15 cellular contexts compared by ENCODE assay signal in the genomic region with DNA sequence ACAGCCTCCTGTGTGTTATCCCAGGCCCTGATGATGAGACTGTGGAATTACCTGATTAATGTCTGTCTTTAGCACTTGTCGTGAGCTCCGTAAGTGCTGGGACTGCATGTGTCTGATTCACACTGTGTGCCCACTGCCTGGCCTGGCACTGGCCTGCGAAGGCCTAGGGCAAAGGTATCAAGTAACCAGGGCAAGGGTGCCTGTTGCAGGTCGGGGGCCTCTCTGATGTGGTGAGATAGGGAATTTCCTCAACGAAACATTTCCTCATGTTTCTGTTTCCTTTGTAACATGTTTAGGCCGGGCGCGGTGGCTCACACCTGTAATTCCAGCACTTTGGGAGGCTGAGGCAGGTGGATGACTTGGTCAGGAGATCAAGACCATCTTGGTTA. TPM values are rescaled to one million over a fixed set of nuclear protein-coding genes. Genes with fewer than 3 reads are reported as not detected.
A peak's percentile ranks its signal among the peaks of the same experiment; 100 is the strongest.
DNase-seq lines count a peak whose midpoint lies in the region; ATAC-seq lines count a peak whose summit lies in the region.
"Had no signal": no experiment of that assay in that cellular context is flagged by ENCODE, and none has a peak within 500 bp of the region (broad histone marks: within the 10 kb centered on the region; RNA-seq: fewer than 3 reads in every experiment).

No MANE protein-coding gene starts in this region.

- no peaks in the 10 kb centered on the region for H3K27me3 Mint-ChIP-seq in activated naive CD8-positive, alpha-beta T cell treated with anti-CD3 and anti-CD28 coated beads for 36 hours
- no peaks in the 10 kb centered on the region for H3K27me3 Mint-ChIP-seq in activated naive CD8-positive, alpha-beta T cell treated with anti-CD3 and anti-CD28 coated beads, Interleukin-2, amount 50 U/mL, for 24 hours
- no peaks in the 10 kb centered on the region for H3K27me3 Mint-ChIP-seq in activated T-helper 17 cell treated with anti-CD3 and anti-CD28 coated beads, Interleukin-2, amount 50 U/mL, for 72 hours
- H3K27me3 Mint-ChIP-seq: CD4-positive, alpha-beta T cell had no signal

- no peak overlapping the region for H3K27ac Mint-ChIP-seq in activated naive CD8-positive, alpha-beta T cell treated with anti-CD3 and anti-CD28 coated beads for 36 hours
- H3K27ac Mint-ChIP-seq in activated naive CD8-positive, alpha-beta T cell treated with anti-CD3 and anti-CD28 coated beads, Interleukin-2, amount 50 U/mL, for 24 hours, result no peak overlapping the region
- peak overlapping the region; percentile 48 for H3K27ac Mint-ChIP-seq in activated T-helper 17 cell treated with anti-CD3 and anti-CD28 coated beads, Interleukin-2, amount 50 U/mL, for 72 hours
- H3K27ac Mint-ChIP-seq: CD4-positive, alpha-beta T cell; GM23338 had no signal

- H3K4me1 Mint-ChIP-seq in activated naive CD8-positive, alpha-beta T cell treated with anti-CD3 and anti-CD28 coated beads for 36 hours, result peaks cover 9% of the 10 kb centered on the region
- H3K4me1 Mint-ChIP-seq in activated naive CD8-positive, alpha-beta T cell treated with anti-CD3 and anti-CD28 coated beads, Interleukin-2, amount 50 U/mL, for 24 hours, result peaks cover 9% of the 10 kb centered on the region
- peaks cover 5% of the 10 kb centered on the region for H3K4me1 Mint-ChIP-seq in activated T-helper 17 cell treated with anti-CD3 and anti-CD28 coated beads, Interleukin-2, amount 50 U/mL, for 72 hours
- H3K4me1 Mint-ChIP-seq: GM23338 had no signal

- no peak for ATAC-seq in activated naive CD8-positive, alpha-beta T cell treated with anti-CD3 and anti-CD28 coated beads, Interleukin-2, amount 50 U/mL, for 24 hours
- no peak for ATAC-seq in activated T-helper 17 cell treated with anti-CD3 and anti-CD28 coated beads, Interleukin-2, amount 50 U/mL, for 72 hours (replicated peaks)
- no peak for ATAC-seq in HG02852 (IDR thresholded peaks at IDR 0.05; ENCODE audit: unreplicated experiment)
- ATAC-seq: GM12878, GM23338, HepG2 had no signal

- no peaks in the 10 kb centered on the region for H3K9me3 Mint-ChIP-seq in activated naive CD8-positive, alpha-beta T cell treated with anti-CD3 and anti-CD28 coated beads for 36 hours
- no peaks in the 10 kb centered on the region for H3K9me3 Mint-ChIP-seq in activated naive CD8-positive, alpha-beta T cell treated with anti-CD3 and anti-CD28 coated beads, Interleukin-2, amount 50 U/mL, for 24 hours
- H3K9me3 Mint-ChIP-seq in activated T-helper 17 cell treated with anti-CD3 and anti-CD28 coated beads, Interleukin-2, amount 50 U/mL, for 72 hours, result no peaks in the 10 kb centered on the region
- H3K9me3 Mint-ChIP-seq: CD4-positive, alpha-beta T cell; GM23338; H9 had no signal

- peak overlapping the region; percentile 14 for H3K4me3 Mint-ChIP-seq in activated naive CD8-positive, alpha-beta T cell treated with anti-CD3 and anti-CD28 coated beads for 36 hours
- H3K4me3 Mint-ChIP-seq in activated naive CD8-positive, alpha-beta T cell treated with anti-CD3 and anti-CD28 coated beads, Interleukin-2, amount 50 U/mL, for 24 hours, result no peak overlapping the region
- peak overlapping the region; percentile 14 for H3K4me3 Mint-ChIP-seq in activated T-helper 17 cell treated with anti-CD3 and anti-CD28 coated beads, Interleukin-2, amount 50 U/mL, for 72 hours
- H3K4me3 Mint-ChIP-seq: CD4-positive, alpha-beta T cell; GM23338; H9 had no signal

- no peaks in the 10 kb centered on the region for H3K36me3 Mint-ChIP-seq in activated naive CD8-positive, alpha-beta T cell treated with anti-CD3 and anti-CD28 coated beads for 36 hours
- peaks cover 1% of the 10 kb centered on the region for H3K36me3 Mint-ChIP-seq in activated naive CD8-positive, alpha-beta T cell treated with anti-CD3 and anti-CD28 coated beads, Interleukin-2, amount 50 U/mL, for 24 hours (ENCODE audit: low read depth)
- H3K36me3 Mint-ChIP-seq in activated T-helper 17 cell treated with anti-CD3 and anti-CD28 coated beads, Interleukin-2, amount 50 U/mL, for 72 hours (ENCODE audit: low read depth), result no peaks in the 10 kb centered on the region

- no peak for DNase-seq in activated naive CD8-positive, alpha-beta T cell treated with anti-CD3 and anti-CD28 coated beads for 36 hours
- no peak for DNase-seq in activated naive CD8-positive, alpha-beta T cell treated with anti-CD3 and anti-CD28 coated beads, Interleukin-2, amount 50 U/mL, for 24 hours
- DNase-seq in posterior vena cava (ENCODE audit: low spot score), result peak; percentile 65
- DNase-seq in activated CD8-positive, alpha-beta memory T cell treated with anti-CD3 and anti-CD28 coated beads, Interleukin-2, amount 50 U/mL, for 48 hours, result no peak
- DNase-seq in NCI-H82 treated with DMSO at 0.1 percent for 48 hours (lab: John Stamatoyannopoulos, UW; ENCODE audit: unreplicated experiment), result no peak
- DNase-seq: ACHN; Calu3; CD4-positive, alpha-beta T cell; DMS79; H9 had no signal

- intact Hi-C loops in posterior vena cava (cut with DNase I), result no loop called here

RNA-seq across cellular contexts. Expression of gene LHPP, which starts 50.4 kb away (rescaled TPM):
- 1 to 10 TPM; 7.8 to 8.2 TPM for total RNA-seq in activated naive CD8-positive, alpha-beta T cell treated with anti-CD3 and anti-CD28 coated beads for 36 hours
- total RNA-seq in activated T-helper 17 cell treated with anti-CD3 and anti-CD28 coated beads, Interleukin-2, amount 50 U/mL, for 72 hours, result 10 to 100 TPM in 1 of 2 donors, 1 to 10 TPM in 1; 7.4 to 10.6 TPM
- 10 to 100 TPM; 11.9 to 13.0 TPM for total RNA-seq in posterior vena cava
